In genomic region chr22:30150212-30150611, GRCh38 we compare ENCODE assay signal across 1 cellular context.
TF ChIP-seq lines count a peak whose summit lies in the region.

No MANE protein-coding gene starts in this region.

TF ChIP-seq in GM23338, 12 proteins besides CTCF, POLR2A, EP300 and RAD21 (continued from another document):
- TF ChIP-seq ZNF462 (CRISPR knock-in tag; IDR thresholded peaks at IDR 0.05): no peak
- TF ChIP-seq EZH2phosphoT487 (IDR thresholded peaks at IDR 0.05; ENCODE audit: unreplicated experiment): no peak
- TF ChIP-seq EZH2 (IDR thresholded peaks at IDR 0.05; ENCODE audit: low read depth, unreplicated experiment): no peak
- TF ChIP-seq POLR2AphosphoS5 (IDR thresholded peaks at IDR 0.05; ENCODE audit: low read depth): no peak
- no peak for TF ChIP-seq NANOG (IDR thresholded peaks at IDR 0.05; ENCODE audit: borderline replicate concordance)
- TF ChIP-seq CREB1 (CRISPR knock-in tag; IDR thresholded peaks at IDR 0.05; ENCODE audit: low read depth): no peak
- TF ChIP-seq JUNB (IDR thresholded peaks at IDR 0.05; ENCODE audit: unreplicated experiment): no peak
- TF ChIP-seq STAT1 (IDR thresholded peaks at IDR 0.05; ENCODE audit: unreplicated experiment): no peak
TF ChIP-seq in GM23338: peak in this region for 0.
